8 cellular contexts compared by ENCODE assay signal in the genomic region with DNA sequence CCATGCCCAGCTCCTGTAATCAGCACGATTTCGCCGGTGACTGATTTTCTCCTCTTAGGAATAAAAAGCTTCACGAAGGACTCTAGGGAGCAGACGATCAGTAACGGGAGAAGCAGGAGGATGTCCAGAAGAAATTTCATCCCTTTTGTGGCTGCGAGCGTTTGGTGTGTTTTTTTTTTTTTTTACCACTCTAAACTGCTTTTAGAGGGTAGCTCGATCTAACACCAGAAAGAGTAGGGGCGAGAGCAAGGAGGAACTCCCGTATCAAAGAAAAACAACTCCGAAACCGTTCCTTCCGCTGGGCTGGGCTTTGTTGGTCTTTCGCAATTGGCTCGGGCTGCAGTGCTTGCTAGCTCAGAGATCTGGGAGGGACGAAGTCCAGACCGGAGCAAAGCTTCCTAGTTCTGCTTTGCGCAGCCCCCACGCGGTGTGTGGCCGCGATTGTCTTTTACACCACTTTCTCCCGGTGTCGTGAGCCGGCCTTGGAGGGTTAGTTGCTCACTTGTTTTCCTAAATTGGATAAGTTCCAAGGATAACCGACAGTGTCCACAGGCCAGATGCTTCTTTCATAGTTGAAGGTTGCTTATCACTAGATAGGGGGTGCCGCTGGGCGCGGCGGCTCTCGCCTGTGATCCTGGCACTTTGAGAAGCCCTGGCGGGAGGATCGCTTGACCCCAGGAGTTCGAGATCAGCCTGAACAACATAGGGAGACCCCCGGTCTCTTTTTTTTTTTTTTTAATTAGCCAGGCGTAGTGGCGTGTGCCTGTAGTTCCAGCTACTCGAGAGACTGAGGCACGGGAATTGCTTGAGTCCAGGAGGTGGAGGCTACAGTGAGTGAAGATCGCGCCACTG. TPM values are rescaled to one million over a fixed set of nuclear protein-coding genes. Genes with fewer than 3 reads are reported as not detected.
DNase-seq lines count a peak whose midpoint lies in the region; ATAC-seq, FAIRE-seq and TF ChIP-seq lines count a peak whose summit lies in the region.

A gene with protein sequence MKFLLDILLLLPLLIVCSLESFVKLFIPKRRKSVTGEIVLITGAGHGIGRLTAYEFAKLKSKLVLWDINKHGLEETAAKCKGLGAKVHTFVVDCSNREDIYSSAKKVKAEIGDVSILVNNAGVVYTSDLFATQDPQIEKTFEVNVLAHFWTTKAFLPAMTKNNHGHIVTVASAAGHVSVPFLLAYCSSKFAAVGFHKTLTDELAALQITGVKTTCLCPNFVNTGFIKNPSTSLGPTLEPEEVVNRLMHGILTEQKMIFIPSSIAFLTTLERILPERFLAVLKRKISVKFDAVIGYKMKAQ (minus strand): TSS at position 258 of the 852 bp plus-strand sequence. CDS start 118 bp downstream, at position 140.

- CTCF ChIA-PET in AG04450 (lab: Charles Lee) = interaction anchor here (0.6 to 6.3 kb wide), 18 partner anchors 9 to 256 kb away, joined by 3 to 48 read pairs (median 3); a partner anchor contains a TSS

- TF ChIP-seq CTCF in AG04450 (IDR thresholded peaks at IDR 0.05; ENCODE audit: low read depth, low read length) (no peak; the same call in none of the 2 replicates), WI38 (IDR thresholded peaks at IDR 0.05; ENCODE audit: low read depth, low read length) (no peak), bronchial epithelial cell (IDR thresholded peaks at IDR 0.05; ENCODE audit: insufficient read depth, low read length, severe bottlenecking) (peak; percentile 21)

- DNase-seq in AG04450 (ENCODE audit: low read depth, low spot score) = peak; percentile 87
- DNase-seq in NCI-H2227 treated with DMSO at 0.1 percent for 48 hours (lab: John Stamatoyannopoulos, UW) = peak; percentile 86
- DNase-seq in bronchial epithelial cell (ENCODE audit: low read depth) = peak; percentile 83
- DNase-seq in iPS-NIHi11 (ENCODE audit: low spot score) = peak; percentile 90
- peak; percentile 98 for DNase-seq in small intestine

- H3K27ac ChIP-seq in AG04450 (ENCODE audit: low read depth, low read length) (peak within 1 kb of the TSS; percentile 79), small intestine (ENCODE audit: low read depth in 1 of 2, low read length in 1 of 2) (peak within 1 kb of the TSS; percentile 79 to 97)

- POLR2A ChIA-PET in AG04450 (lab: Yijun Ruan, JAX) = interaction anchor here (0.7 to 1.7 kb wide), 6 partner anchors 11 to 122 kb away, joined by 3 to 27 read pairs (median 5); a partner anchor contains a TSS

- H3K9me3 ChIP-seq in AG04450 (ENCODE audit: control insufficient read depth, insufficient read depth, low read length) (peaks cover 3% of the 10 kb centered on the region), small intestine (ENCODE audit: control insufficient read depth, low read depth) (no peaks in the 10 kb centered on the region)

- H3K27me3 ChIP-seq in AG04450 (ENCODE audit: control insufficient read depth, insufficient read depth, low read length) = no peaks in the 10 kb centered on the region
- no peaks in the 10 kb centered on the region for H3K27me3 ChIP-seq in bronchial epithelial cell (ENCODE audit: control insufficient read depth, insufficient read depth, low read length)
- H3K27me3 ChIP-seq in small intestine (ENCODE audit: control insufficient read depth in 2 of 2, insufficient read depth in 2 of 2, low read length in 2 of 2) = no peaks in the 10 kb centered on the region

- H3K36me3 ChIP-seq in bronchial epithelial cell (ENCODE audit: control insufficient read depth, insufficient read depth, low read length) (no peaks in the 10 kb centered on the region), small intestine (ENCODE audit: control insufficient read depth in 2 of 2, insufficient read depth in 2 of 2, low read length in 2 of 2) (no peaks in the 10 kb centered on the region)

- peaks cover 0 to 6% of the 10 kb centered on the region in 2 donors for H3K4me1 ChIP-seq in small intestine (ENCODE audit: control insufficient read depth in 2 of 2, insufficient read depth in 1 of 2, low read depth in 1 of 2, low read length in 1 of 2)

- peak; percentile 99 for ATAC-seq in GM18907 (IDR thresholded peaks at IDR 0.05; ENCODE audit: unreplicated experiment)
- peak; percentile 99 for ATAC-seq in HG03159 (IDR thresholded peaks at IDR 0.05; ENCODE audit: unreplicated experiment)

- WGBS in small intestine, 3 donors = 0 to 1% (median 1%) methylated on average over 42 of the region's 42 CpGs

- H3K4me3 ChIP-seq in AG04450 (ENCODE audit: low read depth, low read length) (peak within 1 kb of the TSS; percentile 79), WI38 (ENCODE audit: low read depth, low read length) (peak within 1 kb of the TSS; percentile 68), bronchial epithelial cell (ENCODE audit: low read depth, low read length) (peak within 1 kb of the TSS; percentile 52), small intestine (ENCODE audit: low read depth in 1 of 2, low read length in 2 of 2) (peak within 1 kb of the TSS; percentile 58 to 66)

- FAIRE-seq in bronchial epithelial cell (lab: Jason Lieb, UNC) = no peak
- FAIRE-seq in small intestine (lab: Jason Lieb, UNC) = no peak

RNA-seq across cellular contexts. Expression of the gene that starts here (rescaled TPM):
- polyA plus RNA-seq in AG04450 (2011; rRNA removed) (32.4 and 49.7 TPM in 2 replicates), small intestine (100 to 1,000 TPM; 196 to 420 (median 292) TPM)
- polyA minus RNA-seq in AG04450 (2011; rRNA and poly(A)+ RNA removed) = 12.9 and 19.8 TPM in 2 replicates
- total RNA-seq in bronchial epithelial cell = 1.5 and 1.8 TPM in 2 replicates

Comparison
In these comparisons a context has a peak if more than half of its experiments do, and no peak if none do; other contexts are left out.
1. Peak in every context shown above with its lines: DNase-seq, ATAC-seq, H3K4me3 ChIP-seq and H3K27ac ChIP-seq.